Comparison of ENCODE assay signal across 27 cellular contexts in the genomic region with DNA sequence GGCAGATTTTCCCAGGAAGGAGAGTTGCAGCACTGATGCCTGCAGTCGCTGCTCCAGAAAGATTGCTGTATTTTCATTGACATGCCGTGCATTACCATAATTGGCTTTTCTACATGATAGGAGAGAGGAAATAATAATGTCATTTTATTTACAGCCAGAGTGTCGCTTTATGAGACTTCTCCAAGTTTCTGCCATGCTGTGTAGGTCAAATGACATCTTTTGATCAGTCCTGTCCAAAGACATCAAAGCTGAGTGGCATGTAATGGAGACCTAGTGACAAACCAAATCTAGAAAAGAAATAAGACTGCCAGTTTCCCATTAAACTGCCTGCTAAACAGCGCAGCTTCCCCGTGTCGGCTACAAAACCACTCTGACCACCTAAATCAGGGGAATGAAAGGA.
"Had no signal": no experiment of that assay in that cellular context is flagged by ENCODE, and none has a peak within 500 bp of the region (broad histone marks: within the 10 kb centered on the region; RNA-seq: fewer than 3 reads in every experiment).

No MANE protein-coding gene starts in this region.

- H3K27ac Mint-ChIP-seq: activated B cell treated with CpG ODN at 0.5 μM for 24 hours; activated CD4-positive, alpha-beta T cell treated with anti-CD3 and anti-CD28 coated beads, Interleukin-2, amount 10 ng/mL, durations not matched to agents 24 days and 14 days; activated naive CD8-positive, alpha-beta T cell treated with anti-CD3 and anti-CD28 coated beads, Interleukin-2, amount 10 ng/mL, durations not matched to agents 7 days and 5 days had no signal

- H2AFZ ChIP-seq: PC-9 had no signal

- H3K9me3 ChIP-seq: adrenal gland, body of pancreas had no signal

- H3K27me3 ChIP-seq: adrenal gland, body of pancreas had no signal

- H3K36me3 ChIP-seq: adrenal gland had no signal

- ATAC-seq: body of pancreas, T-helper 17 cell had no signal

- H3K27me3 Mint-ChIP-seq: activated B cell treated with CpG ODN at 0.5 μM for 24 hours; activated CD4-positive, alpha-beta T cell treated with anti-CD3 and anti-CD28 coated beads, Interleukin-2, amount 10 ng/mL, durations not matched to agents 24 days and 14 days; activated naive CD8-positive, alpha-beta T cell treated with anti-CD3 and anti-CD28 coated beads, Interleukin-2, amount 10 ng/mL, durations not matched to agents 7 days and 5 days; central memory CD8-positive, alpha-beta T cell; IgD-negative memory B cell; T-helper 17 cell had no signal

- H3K4me2 ChIP-seq: PC-9 had no signal

- DNase-seq: activated B cell treated with CpG ODN at 0.5 μM for 24 hours; activated CD4-positive, alpha-beta T cell treated with anti-CD3 and anti-CD28 coated beads for 1 hour; activated CD4-positive, alpha-beta T cell treated with anti-CD3 and anti-CD28 coated beads, Interleukin-2, amount 10 ng/mL, durations not matched to agents 24 days and 14 days; activated CD4-positive, alpha-beta T cell treated with anti-CD3 and anti-CD28 coated beads, Interleukin-2, amount 50 U/mL, for 48 hours; activated naive CD4-positive, alpha-beta T cell treated with anti-CD3 and anti-CD28 coated beads, Interleukin-2, amount 50 U/mL, for 16 hours; activated naive CD8-positive, alpha-beta T cell treated with anti-CD3 and anti-CD28 coated beads, Interleukin-2, amount 10 ng/mL, durations not matched to agents 7 days and 5 days; activated T-cell treated with anti-CD3 and anti-CD28 coated beads for 4 hours; adrenal gland; aorta; body of pancreas; KG1; NCI-H1092; NCI-H1417; NCI-H1694; NCI-H2029; NCI-H2107; NCI-H2171 treated with DMSO at 0.1 percent for 48 hours; NCI-H226; NCI-H526; NCI-H774; PC-9; SHP77 treated with DMSO at 0.1 percent for 48 hours; T-helper 17 cell; T-helper 9 cell had no signal

- H3K4me3 ChIP-seq: adrenal gland, body of pancreas, PC-9 had no signal

- H3K9me3 Mint-ChIP-seq: activated B cell treated with CpG ODN at 0.5 μM for 24 hours; activated CD4-positive, alpha-beta T cell treated with anti-CD3 and anti-CD28 coated beads, Interleukin-2, amount 10 ng/mL, durations not matched to agents 24 days and 14 days; activated naive CD8-positive, alpha-beta T cell treated with anti-CD3 and anti-CD28 coated beads, Interleukin-2, amount 10 ng/mL, durations not matched to agents 7 days and 5 days; central memory CD8-positive, alpha-beta T cell; IgD-negative memory B cell had no signal

- H3K4me3 Mint-ChIP-seq: activated B cell treated with CpG ODN at 0.5 μM for 24 hours; activated CD4-positive, alpha-beta T cell treated with anti-CD3 and anti-CD28 coated beads, Interleukin-2, amount 10 ng/mL, durations not matched to agents 24 days and 14 days; activated naive CD8-positive, alpha-beta T cell treated with anti-CD3 and anti-CD28 coated beads, Interleukin-2, amount 10 ng/mL, durations not matched to agents 7 days and 5 days; central memory CD8-positive, alpha-beta T cell; T-helper 17 cell had no signal

- FAIRE-seq: TTC549 had no signal

- H3K27ac ChIP-seq: adrenal gland, body of pancreas, PC-9 had no signal
